Comparison of ENCODE assay signal across 26 cellular contexts in genomic region chr3:127534564-127534963, GRCh38.
"Had no signal": no experiment of that assay in that cellular context is flagged by ENCODE, and none has a peak within 500 bp of the region (broad histone marks: within the 10 kb centered on the region; RNA-seq: fewer than 3 reads in every experiment).

No MANE protein-coding gene starts in this region.

- H3K4me3 ChIP-seq: dorsolateral prefrontal cortex, esophagus squamous epithelium, heart right ventricle, lower lobe of right lung, prostate gland, right atrium auricular region, smooth muscle cell, stomach, tibial artery, upper lobe of left lung had no signal

- H3K9me3 ChIP-seq: esophagus squamous epithelium, heart right ventricle, lower lobe of right lung, prostate gland, right atrium auricular region, stomach, tibial artery, upper lobe of left lung had no signal

- H3K4me2 ChIP-seq: smooth muscle cell had no signal

- H3K27me3 ChIP-seq: right atrium auricular region, stomach, upper lobe of left lung had no signal

- H3K27ac ChIP-seq: esophagus squamous epithelium, heart right ventricle, lower lobe of right lung, parathyroid adenoma, prostate gland, right atrium auricular region, stomach, tibial artery, upper lobe of left lung had no signal

- FAIRE-seq: colon, endothelial cell of umbilical vein, islet of Langerhans, urothelium cell line had no signal

- H3K4me1 ChIP-seq: heart right ventricle, lower lobe of right lung, parathyroid adenoma, prostate gland, right atrium auricular region, upper lobe of left lung had no signal

- H3K27ac Mint-ChIP-seq: natural killer cell; stimulated activated effector memory CD8-positive, alpha-beta T cell treated with anti-CD3 and anti-CD28 coated beads, Interleukin-12 subunit alpha, Interleukin-12 subunit beta, amount 100 ng/mL, for 72 hours had no signal

- H3K4me1 Mint-ChIP-seq: natural killer cell had no signal

- H2AFZ ChIP-seq: parathyroid adenoma had no signal

- H3K36me3 ChIP-seq: esophagus squamous epithelium, heart right ventricle, lower lobe of right lung, prostate gland, right atrium auricular region, stomach, tibial artery, upper lobe of left lung had no signal

- H3K9me3 Mint-ChIP-seq: natural killer cell; stimulated activated effector memory CD8-positive, alpha-beta T cell treated with anti-CD3 and anti-CD28 coated beads, Interleukin-12 subunit alpha, Interleukin-12 subunit beta, amount 100 ng/mL, for 72 hours had no signal

- H3K9ac ChIP-seq: parathyroid adenoma had no signal

- H3K79me2 ChIP-seq: parathyroid adenoma had no signal

- DNase-seq: effector CD8-positive, alpha-beta T cell; esophagus squamous epithelium; foreskin melanocyte; glutamatergic neuron; heart right ventricle; hippocampal formation; left ventricle myocardium superior; lower lobe of right lung; natural killer cell; stimulated activated CD4-positive, alpha-beta T cell treated with anti-CD3 and anti-CD28 coated beads, Interleukin-12 subunit alpha, Interleukin-12 subunit beta, amount 100 ng/mL, for 4 hours; stimulated activated CD4-positive, alpha-beta T cell treated with anti-CD3 and anti-CD28 coated beads, Interleukin-1b, Interleukin-23, amount 100 ng/mL, for 48 hours; stimulated activated CD4-positive, alpha-beta T cell treated with anti-CD3 and anti-CD28 coated beads, Interleukin-4, amount 100 ng/mL, for 1 hour; stimulated activated naive CD4-positive, alpha-beta T cell treated with Interleukin-2 at 50 U/mL for 16 hours; stomach; upper lobe of left lung had no signal

- H3K36me3 Mint-ChIP-seq: natural killer cell; stimulated activated effector memory CD8-positive, alpha-beta T cell treated with anti-CD3 and anti-CD28 coated beads, Interleukin-12 subunit alpha, Interleukin-12 subunit beta, amount 100 ng/mL, for 72 hours had no signal

- H3K4me3 Mint-ChIP-seq: natural killer cell; stimulated activated effector memory CD8-positive, alpha-beta T cell treated with anti-CD3 and anti-CD28 coated beads, Interleukin-12 subunit alpha, Interleukin-12 subunit beta, amount 100 ng/mL, for 72 hours had no signal
